In genomic region chr5:153402550-153402949, GRCh38 we compare ENCODE assay signal across 22 cellular contexts.
DNase-seq lines count a peak whose midpoint lies in the region; ATAC-seq and TF ChIP-seq lines count a peak whose summit lies in the region.
"Had no signal": no experiment of that assay in that cellular context is flagged by ENCODE, and none has a peak within 500 bp of the region (broad histone marks: within the 10 kb centered on the region; RNA-seq: fewer than 3 reads in every experiment).

No MANE protein-coding gene starts in this region.

- TF ChIP-seq RAD21 in SK-N-SH (IDR thresholded peaks at IDR 0.05; ENCODE audit: low read length), result no peak

- H3K36me3 ChIP-seq in mammary epithelial cell (ENCODE audit: insufficient read depth, low read length), result no peaks in the 10 kb centered on the region
- H3K36me3 ChIP-seq in SK-N-SH (replicated peaks in 1 of 2; ENCODE audit: control insufficient read depth in 1 of 2, insufficient read depth in 2 of 2, low read length in 1 of 2), result no peaks in the 10 kb centered on the region
- H3K36me3 ChIP-seq: neural progenitor cell, right atrium auricular region, tibial artery had no signal

- H3K27me3 ChIP-seq in mammary epithelial cell (ENCODE audit: insufficient read depth, low read length) (no peaks in the 10 kb centered on the region), SK-N-SH (ENCODE audit: insufficient read depth) (no peaks in the 10 kb centered on the region), foreskin keratinocyte (no peaks in the 10 kb centered on the region)
- H3K27me3 ChIP-seq: neural progenitor cell, right atrium auricular region, tibial artery had no signal

- H3K9me3 Mint-ChIP-seq in MCF 10A (ENCODE audit: unreplicated experiment), result no peaks in the 10 kb centered on the region
- H3K9me3 Mint-ChIP-seq: activated T-helper 17 cell treated with anti-CD3 and anti-CD28 coated beads, Interleukin-2, amount 50 U/mL, for 72 hours; central memory CD8-positive, alpha-beta T cell; neural progenitor cell had no signal

- TF ChIP-seq EP300 in SK-N-SH (IDR thresholded peaks at IDR 0.05; ENCODE audit: borderline replicate concordance in 1 of 2, low read depth in 1 of 2, low read length in 1 of 2), result no peak

- H3K9ac ChIP-seq in mammary epithelial cell (ENCODE audit: insufficient read depth, low read length), result no peak overlapping the region
- no peak overlapping the region for H3K9ac ChIP-seq in SK-N-SH
- H3K9ac ChIP-seq: neural progenitor cell had no signal

- no peaks in the 10 kb centered on the region for H3K36me3 Mint-ChIP-seq in MCF 10A (ENCODE audit: insufficient read depth, unreplicated experiment)
- H3K36me3 Mint-ChIP-seq: activated CD8-positive, alpha-beta memory T cell treated with anti-CD3 and anti-CD28 coated beads, Interleukin-2, amount 10 ng/mL, durations not matched to agents 7 days and 5 days; CD4-positive, CD25-positive, alpha-beta regulatory T cell; neural progenitor cell had no signal

- H3K4me1 ChIP-seq in mammary epithelial cell (ENCODE audit: insufficient read depth, low read length) (peaks cover 4% of the 10 kb centered on the region), SK-N-SH (ENCODE audit: control insufficient read depth in 1 of 2, insufficient read depth in 2 of 2, low read depth in 1 of 2, low read length in 1 of 2) (no peaks in the 10 kb centered on the region), foreskin keratinocyte (peaks cover 9% of the 10 kb centered on the region)
- H3K4me1 ChIP-seq: right atrium auricular region had no signal

- no peak overlapping the region for H3K4me3 Mint-ChIP-seq in MCF 10A (ENCODE audit: unreplicated experiment)
- H3K4me3 Mint-ChIP-seq: activated CD4-positive, alpha-beta T cell treated with anti-CD3 and anti-CD28 coated beads for 36 hours; activated CD8-positive, alpha-beta memory T cell treated with anti-CD3 and anti-CD28 coated beads, Interleukin-2, amount 10 ng/mL, durations not matched to agents 7 days and 5 days; activated T-helper 17 cell treated with anti-CD3 and anti-CD28 coated beads, Interleukin-2, amount 50 U/mL, for 72 hours; CD4-positive, CD25-positive, alpha-beta regulatory T cell; central memory CD8-positive, alpha-beta T cell; neural progenitor cell had no signal

- no peaks in the 10 kb centered on the region for H3K79me2 ChIP-seq in mammary epithelial cell (ENCODE audit: insufficient read depth, low read length)
- H3K79me2 ChIP-seq in SK-N-SH (ENCODE audit: insufficient read depth), result no peaks in the 10 kb centered on the region

- H2AFZ ChIP-seq in mammary epithelial cell (ENCODE audit: low read depth, low read length) (no peak overlapping the region), SK-N-SH (ENCODE audit: low read depth) (no peak overlapping the region)
- H2AFZ ChIP-seq: neural progenitor cell had no signal

- H3F3A ChIP-seq in SK-N-SH (replicated peaks; ENCODE audit: insufficient read depth), result no peaks in the 10 kb centered on the region

- H3K27ac ChIP-seq in mammary epithelial cell (ENCODE audit: insufficient read depth, low read depth, low read length), result no peak overlapping the region
- H3K27ac ChIP-seq in SK-N-SH (ENCODE audit: low read depth in 2 of 2, low read length in 1 of 2), result no peak overlapping the region
- no peak overlapping the region for H3K27ac ChIP-seq in foreskin keratinocyte
- H3K27ac ChIP-seq: neural progenitor cell, right atrium auricular region, tibial artery had no signal

- H3K4me1 Mint-ChIP-seq in MCF 10A (ENCODE audit: insufficient read depth, unreplicated experiment), result peaks cover 14% of the 10 kb centered on the region
- H3K4me1 Mint-ChIP-seq: activated CD4-positive, alpha-beta T cell treated with anti-CD3 and anti-CD28 coated beads for 36 hours; activated CD8-positive, alpha-beta memory T cell treated with anti-CD3 and anti-CD28 coated beads, Interleukin-2, amount 10 ng/mL, durations not matched to agents 7 days and 5 days; activated T-helper 17 cell treated with anti-CD3 and anti-CD28 coated beads, Interleukin-2, amount 50 U/mL, for 72 hours; CD4-positive, CD25-positive, alpha-beta regulatory T cell; central memory CD8-positive, alpha-beta T cell had no signal

- POLR2A ChIA-PET in MCF 10A (lab: Yijun Ruan, JAX) (no interaction called here), SK-N-SH (lab: Yijun Ruan, JAX) (no interaction called here)

- no peak for TF ChIP-seq CTCF in MCF 10A (IDR thresholded peaks at IDR 0.05; ENCODE audit: unreplicated experiment)
- TF ChIP-seq CTCF in mammary epithelial cell (conservative IDR thresholded peaks at IDR 0.05 in 1 of 2, IDR thresholded peaks at IDR 0.05 in 1 of 2; ENCODE audit: extremely low read depth in 1 of 2, insufficient read depth in 1 of 2, low read depth in 1 of 2, low read length in 2 of 2), result no peak
- no peak for TF ChIP-seq CTCF in SK-N-SH (IDR thresholded peaks at IDR 0.05)
- peak; percentile 53 for TF ChIP-seq CTCF in foreskin keratinocyte (conservative IDR thresholded peaks at IDR 0.05)

- H3K9me2 ChIP-seq in SK-N-SH, result no peaks in the 10 kb centered on the region

- H3K9me3 ChIP-seq in mammary epithelial cell (replicated peaks; ENCODE audit: insufficient read depth, low read length), result no peaks in the 10 kb centered on the region
- no peaks in the 10 kb centered on the region for H3K9me3 ChIP-seq in SK-N-SH
- H3K9me3 ChIP-seq: right atrium auricular region, tibial artery had no signal

- peak; percentile 65 for ATAC-seq in foreskin keratinocyte
- ATAC-seq: activated CD4-positive, alpha-beta T cell treated with anti-CD3 and anti-CD28 coated beads for 36 hours; activated CD8-positive, alpha-beta memory T cell treated with anti-CD3 and anti-CD28 coated beads, Interleukin-2, amount 10 ng/mL, durations not matched to agents 7 days and 5 days; activated T-helper 17 cell treated with anti-CD3 and anti-CD28 coated beads, Interleukin-2, amount 50 U/mL, for 72 hours had no signal

- no peak overlapping the region for H3K4me3 ChIP-seq in mammary epithelial cell (replicated peaks in 1 of 3; ENCODE audit: insufficient read depth in 1 of 3, low read depth in 2 of 3, low read length in 3 of 3)
- H3K4me3 ChIP-seq in SK-N-SH (ENCODE audit: low read depth in 2 of 2, low read length in 1 of 2), result no peak overlapping the region
- H3K4me3 ChIP-seq: neural progenitor cell, right atrium auricular region, tibial artery had no signal

- intact Hi-C loops in MCF 10A (cut with micrococcal nuclease), result loop anchor here (1.0 kb wide), 1 partner anchor 842 kb away; no protein-coding TSS in a partner anchor
- intact Hi-C loops in mammary epithelial cell (cut with micrococcal nuclease), result no loop called here

- no peaks in the 10 kb centered on the region for H3K27me3 Mint-ChIP-seq in MCF 10A (ENCODE audit: insufficient read depth, unreplicated experiment)
- H3K27me3 Mint-ChIP-seq: activated CD4-positive, alpha-beta T cell treated with anti-CD3 and anti-CD28 coated beads for 36 hours; activated CD8-positive, alpha-beta memory T cell treated with anti-CD3 and anti-CD28 coated beads, Interleukin-2, amount 10 ng/mL, durations not matched to agents 7 days and 5 days; activated T-helper 17 cell treated with anti-CD3 and anti-CD28 coated beads, Interleukin-2, amount 50 U/mL, for 72 hours; CD4-positive, CD25-positive, alpha-beta regulatory T cell; central memory CD8-positive, alpha-beta T cell had no signal

- no peaks in the 10 kb centered on the region for H4K20me1 ChIP-seq in mammary epithelial cell (ENCODE audit: insufficient read depth, low read length)
- H4K20me1 ChIP-seq in SK-N-SH (ENCODE audit: insufficient read depth), result no peaks in the 10 kb centered on the region

- CTCF ChIA-PET in MCF 10A (lab: Yijun Ruan, JAX), result interaction anchor here (1.4 kb wide), 1 partner anchor 808 kb away, joined by 3 read pairs; no protein-coding TSS in a partner anchor
- CTCF ChIA-PET in mammary epithelial cell (lab: Charles Lee; ENCODE audit: low non-redundant PET), result interaction anchor here (0.6 kb wide), 1 partner anchor 87 kb away, joined by 3 read pairs; no protein-coding TSS in a partner anchor
- CTCF ChIA-PET in SK-N-SH (lab: Yijun Ruan, JAX), result no interaction called here

- BruUV-seq in MCF 10A (replicated peaks; lab: Mats Ljungman, UMichigan), result no TSS peak
- no TSS peak for BruUV-seq in mammary epithelial cell (replicated peaks; lab: Mats Ljungman, UMichigan)

- in situ Hi-C loops in mammary epithelial cell (cut with MboI; ENCODE audit: low sequenced_read_pairs in 2 of 2), result loop anchor here in 1 of 2 donors (25.0 kb wide), 1 partner anchor 840 kb away; no protein-coding TSS in a partner anchor

- dilution Hi-C loops in mammary epithelial cell (cut with HindIII; ENCODE audit: low sequenced_read_pairs), result no loop called here

- DNase-seq in MCF 10A (ENCODE audit: unreplicated experiment) (peak; percentile 15), mammary epithelial cell (no peak), SK-N-SH (no peak), foreskin keratinocyte (peak; percentile 19 to 49), NCI-H146 treated with DMSO at 0.1 percent for 48 hours (lab: John Stamatoyannopoulos, UW; ENCODE audit: unreplicated experiment) (no peak), SW480 (ENCODE audit: low spot score) (no peak), NCI-H1417 treated with DMSO at 0.1 percent for 48 hours (lab: John Stamatoyannopoulos, UW) (no peak)
- DNase-seq in central memory CD4-positive, alpha-beta T cell, result no peak
- DNase-seq: 8988T; activated CD4-positive, alpha-beta T cell treated with anti-CD3 and anti-CD28 coated beads for 36 hours; activated CD8-positive, alpha-beta memory T cell treated with anti-CD3 and anti-CD28 coated beads, Interleukin-2, amount 10 ng/mL, durations not matched to agents 7 days and 5 days; CD4-positive, CD25-positive, alpha-beta regulatory T cell; effector memory CD4-positive, alpha-beta T cell; KG1; NCI-H1048; NCI-H69; stimulated activated naive CD4-positive, alpha-beta T cell treated with Interleukin-2 at 50 U/mL for 16 hours; tibial artery had no signal

- H3K4me2 ChIP-seq in mammary epithelial cell (ENCODE audit: insufficient read depth, low read depth, low read length) (no peak overlapping the region), SK-N-SH (no peak overlapping the region)
- H3K4me2 ChIP-seq: neural progenitor cell had no signal

- no peak overlapping the region for H3K27ac Mint-ChIP-seq in MCF 10A (ENCODE audit: low read depth, unreplicated experiment)
- H3K27ac Mint-ChIP-seq: activated CD4-positive, alpha-beta T cell treated with anti-CD3 and anti-CD28 coated beads for 36 hours; activated CD8-positive, alpha-beta memory T cell treated with anti-CD3 and anti-CD28 coated beads, Interleukin-2, amount 10 ng/mL, durations not matched to agents 7 days and 5 days; activated T-helper 17 cell treated with anti-CD3 and anti-CD28 coated beads, Interleukin-2, amount 50 U/mL, for 72 hours; CD4-positive, CD25-positive, alpha-beta regulatory T cell; neural progenitor cell had no signal

TF ChIP-seq in SK-N-SH, 30 proteins besides CTCF, POLR2A, EP300 and RAD21 (continues in another document):
- TF ChIP-seq SMC3 (IDR thresholded peaks at IDR 0.05; ENCODE audit: low read depth, low read length) (no peak), FOSL2 (IDR thresholded peaks at IDR 0.05; ENCODE audit: borderline replicate concordance, low read depth) (peak; percentile 34; the same call in 1 of the 2 replicates)

Comparison
In these comparisons a context has a peak if more than half of its experiments do, and no peak if none do; other contexts are left out.
1. DNase-seq: peak in MCF 10A (single experiment) and foreskin keratinocyte (2 of 2); none in mammary epithelial cell (single experiment), SK-N-SH (single experiment), NCI-H146 treated with DMSO at 0.1 percent for 48 hours (single experiment), SW480 (single experiment), central memory CD4-positive, alpha-beta T cell (single experiment) and NCI-H1417 treated with DMSO at 0.1 percent for 48 hours (single experiment).